In the genomic region with DNA sequence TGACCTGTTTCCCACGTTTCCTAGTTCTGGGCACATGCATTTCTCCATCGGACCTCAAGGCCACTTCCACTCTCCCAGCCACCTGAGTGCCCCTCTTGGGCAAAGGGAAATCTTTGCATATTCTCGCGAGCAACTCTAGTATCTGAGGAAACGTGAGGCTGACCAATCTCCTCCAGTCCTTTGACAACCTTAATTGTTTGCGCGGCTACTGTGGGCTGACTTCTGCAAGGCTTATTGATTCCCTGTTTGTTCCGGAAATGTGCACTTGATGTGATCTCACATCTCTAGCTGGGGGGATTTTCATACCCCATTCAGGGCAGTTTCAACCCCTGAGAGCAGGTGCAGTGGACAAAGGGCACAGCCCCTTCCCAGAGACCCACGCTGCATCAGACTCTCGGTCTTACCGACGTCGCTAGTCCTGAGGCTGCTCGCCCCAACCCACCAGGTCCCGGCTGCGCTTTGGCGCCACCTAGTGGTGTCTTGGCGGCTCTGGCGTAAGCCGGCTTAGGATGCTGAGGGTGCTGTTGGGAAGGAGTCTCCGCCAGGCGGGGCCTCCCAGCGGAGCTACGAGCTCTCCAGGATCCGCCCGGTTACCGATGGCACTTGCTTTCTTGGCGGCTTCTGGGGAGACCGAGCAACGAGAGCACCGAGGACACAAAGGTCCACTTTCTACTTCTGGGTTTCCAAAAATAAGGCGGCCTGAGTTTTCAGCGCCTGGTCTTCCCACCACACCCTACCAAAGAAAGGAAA, we compare ENCODE assay signal across 8 cellular contexts. TPM values are rescaled to one million over a fixed set of nuclear protein-coding genes. Genes with fewer than 3 reads are reported as not detected.
DNase-seq lines count a peak whose midpoint lies in the region; ATAC-seq and TF ChIP-seq lines count a peak whose summit lies in the region.

No MANE protein-coding gene starts in this region.

- H3K4me3 ChIP-seq in BE2C (ENCODE audit: low read depth, low read length): peak overlapping the region; percentile 32

- H3K9me3 ChIP-seq in BE2C: no peaks in the 10 kb centered on the region

- H3K27me3 Mint-ChIP-seq in chondrocyte (ENCODE audit: low read depth): peaks cover 41% of the 10 kb centered on the region

- TF ChIP-seq CTCF in BE2C (IDR thresholded peaks at IDR 0.05; ENCODE audit: low read depth, low read length) (peak; percentile 84), chondrocyte (IDR thresholded peaks at IDR 0.05) (peak; percentile 98)

- peak overlapping the region; percentile 65 for H3K4me3 Mint-ChIP-seq in chondrocyte (ENCODE audit: unreplicated experiment)

- DNase-seq in BE2C: peak; percentile 82
- DNase-seq in NCI-H446 (lab: John Stamatoyannopoulos, UW): peak; percentile 80 to 90
- peak; percentile 81 to 87 for DNase-seq in activated CD4-positive, alpha-beta T cell treated with anti-CD3 and anti-CD28 coated beads for 24 hours (ENCODE audit: low read depth in 2 of 2)
- DNase-seq in chondrocyte (ENCODE audit: low spot score): peak; percentile 94
- DNase-seq in kidney tubule cell (ENCODE audit: low spot score): peak; percentile 90
- peak; percentile 86 for DNase-seq in stimulated activated CD4-positive, alpha-beta T cell treated with anti-CD3 and anti-CD28 coated beads, Interleukin-1b, Interleukin-23, amount 100 ng/mL, for 48 hours

- no peaks in the 10 kb centered on the region for H3K36me3 ChIP-seq in BE2C

- H3K27me3 ChIP-seq in BE2C: peaks cover 8% of the 10 kb centered on the region; the same call in 1 of the 2 replicates

- no peaks in the 10 kb centered on the region for H3K4me1 ChIP-seq in BE2C

- no peaks in the 10 kb centered on the region for H3K9me3 Mint-ChIP-seq in chondrocyte (ENCODE audit: low read depth)

- H3K36me3 Mint-ChIP-seq in chondrocyte (ENCODE audit: low read depth): no peaks in the 10 kb centered on the region

- peak; percentile 89 for ATAC-seq in GM19043 (IDR thresholded peaks at IDR 0.05; ENCODE audit: low read depth, unreplicated experiment)
- peak; percentile 92 for ATAC-seq in HG03354 (IDR thresholded peaks at IDR 0.05; ENCODE audit: poor library complexity, severe bottlenecking, unreplicated experiment)

- H3K4me1 Mint-ChIP-seq in chondrocyte (ENCODE audit: low read depth): peaks cover 9% of the 10 kb centered on the region

- no peak overlapping the region for H3K27ac Mint-ChIP-seq in chondrocyte (ENCODE audit: unreplicated experiment)

RNA-seq across cellular contexts. Expression of gene SPR, which starts 24.8 kb away (rescaled TPM):
- polyA plus RNA-seq in BE2C (2012; ENCODE audit: insufficient read depth, insufficient read length, low read depth): 4.8 TPM
- 8.9 to 13.5 TPM (median 12.8 TPM) in 3 replicates for total RNA-seq in chondrocyte

RNA-seq across cellular contexts. Expression of gene EXOC6B, which starts 36.6 kb away (rescaled TPM):
- polyA plus RNA-seq in BE2C (2012; ENCODE audit: insufficient read depth, insufficient read length, low read depth): 1.4 TPM
- 25.6 to 32.2 TPM (median 31.6 TPM) in 3 replicates for total RNA-seq in chondrocyte

RNA-seq across cellular contexts. Expression of gene EMX1, which starts 54.9 kb away (rescaled TPM):
- not detected for polyA plus RNA-seq in BE2C (2012; ENCODE audit: insufficient read depth, insufficient read length, low read depth)
- total RNA-seq in chondrocyte: not detected in 3 replicates

Comparison
In these comparisons a context has a peak if more than half of its experiments do, and no peak if none do; other contexts are left out.
1. Peak in every context shown above with its lines: DNase-seq, ATAC-seq and H3K4me3 ChIP-seq.